In genomic region chr13:41608779-41609178, GRCh38 we compare ENCODE assay signal across 22 cellular contexts.
"Had no signal": no experiment of that assay in that cellular context is flagged by ENCODE, and none has a peak within 500 bp of the region (broad histone marks: within the 10 kb centered on the region; RNA-seq: fewer than 3 reads in every experiment).

No MANE protein-coding gene starts in this region.

- H3K27ac ChIP-seq: esophagus muscularis mucosa, suprapubic skin, vagina, WERI-Rb-1 had no signal

- ATAC-seq: activated T-helper 17 cell treated with anti-CD3 and anti-CD28 coated beads, Interleukin-2, amount 50 U/mL, for 72 hours; foreskin keratinocyte; stimulated activated naive CD8-positive, alpha-beta T cell treated with anti-CD3 and anti-CD28 coated beads, Interleukin-15, amount 100 ng/mL, for 72 hours had no signal

- H3K36me3 ChIP-seq: vagina, WERI-Rb-1 had no signal

- H3K4me3 ChIP-seq: esophagus muscularis mucosa, lung, suprapubic skin, vagina had no signal

- H3K9me3 ChIP-seq: esophagus muscularis mucosa, suprapubic skin, vagina had no signal

- H3K27me3 ChIP-seq: esophagus muscularis mucosa, foreskin keratinocyte, suprapubic skin, vagina had no signal

- DNase-seq: activated CD4-positive, alpha-beta T cell treated with anti-CD3 and anti-CD28 coated beads, Interleukin-2, amount 50 U/mL, for 4 hours; activated naive CD4-positive, alpha-beta T cell; activated naive CD8-positive, alpha-beta T cell treated with anti-CD3 and anti-CD28 coated beads, Interleukin-2, amount 10 ng/mL, durations not matched to agents 7 days and 5 days; anterior cingulate cortex; cerebellar nuclear complex; dermis blood vessel endothelial cell; effector memory CD4-positive, alpha-beta T cell; foreskin keratinocyte; hippocampal formation; islet precursor cell; midbrain; nephron progenitor cell; occipital lobe; stimulated activated naive CD8-positive, alpha-beta T cell treated with anti-CD3 and anti-CD28 coated beads, Interleukin-15, amount 100 ng/mL, for 72 hours; SW 1271; T-helper 2 cell; WERI-Rb-1 had no signal
